ENCODE assay signal across 1 cellular context in the genomic region with DNA sequence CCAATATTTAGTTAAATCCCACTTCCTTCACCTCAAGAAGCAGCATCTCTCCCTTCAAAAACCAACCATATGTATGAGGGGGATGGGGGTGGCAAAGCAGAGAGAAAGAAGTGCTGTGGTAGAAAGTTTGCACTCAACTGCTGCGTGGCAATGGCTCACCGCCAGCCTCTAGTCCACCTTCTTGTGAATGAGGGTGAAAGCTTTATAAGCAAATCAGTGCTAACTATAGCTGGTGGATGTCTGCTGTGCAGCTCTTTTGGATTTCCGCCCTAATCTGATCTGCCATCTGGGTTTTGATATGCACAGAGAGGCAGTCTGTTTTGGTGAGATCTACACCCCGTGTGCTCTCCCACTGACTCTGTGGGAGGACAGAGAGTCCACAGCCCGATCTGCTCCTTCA.
TF ChIP-seq lines count a peak whose summit lies in the region.

No MANE protein-coding gene starts in this region.

TF ChIP-seq in IMR-90, 13 proteins besides CTCF, POLR2A, EP300 and RAD21:
- no peak for TF ChIP-seq MAFK (IDR thresholded peaks at IDR 0.05; ENCODE audit: low read depth, low read length)
- no peak for TF ChIP-seq BHLHE40 (IDR thresholded peaks at IDR 0.05; ENCODE audit: low read depth, low read length)
- TF ChIP-seq RCOR1 (IDR thresholded peaks at IDR 0.05; ENCODE audit: insufficient replicate concordance, low read length): no peak
- no peak for TF ChIP-seq FOS (IDR thresholded peaks at IDR 0.05; ENCODE audit: low read depth, low read length)
- no peak for TF ChIP-seq CEBPB (IDR thresholded peaks at IDR 0.05; ENCODE audit: low read depth, low read length)
- TF ChIP-seq NFE2L2 (IDR thresholded peaks at IDR 0.05; ENCODE audit: low read depth, low read length): no peak
- no peak for TF ChIP-seq MAZ (IDR thresholded peaks at IDR 0.05; ENCODE audit: borderline replicate concordance, low read depth, low read length)
- TF ChIP-seq, protein P1, sequence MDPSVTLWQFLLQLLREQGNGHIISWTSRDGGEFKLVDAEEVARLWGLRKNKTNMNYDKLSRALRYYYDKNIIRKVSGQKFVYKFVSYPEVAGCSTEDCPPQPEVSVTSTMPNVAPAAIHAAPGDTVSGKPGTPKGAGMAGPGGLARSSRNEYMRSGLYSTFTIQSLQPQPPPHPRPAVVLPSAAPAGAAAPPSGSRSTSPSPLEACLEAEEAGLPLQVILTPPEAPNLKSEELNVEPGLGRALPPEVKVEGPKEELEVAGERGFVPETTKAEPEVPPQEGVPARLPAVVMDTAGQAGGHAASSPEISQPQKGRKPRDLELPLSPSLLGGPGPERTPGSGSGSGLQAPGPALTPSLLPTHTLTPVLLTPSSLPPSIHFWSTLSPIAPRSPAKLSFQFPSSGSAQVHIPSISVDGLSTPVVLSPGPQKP (IDR thresholded peaks at IDR 0.05; ENCODE audit: borderline replicate concordance, low read depth, low read length): no peak
- TF ChIP-seq, protein P2, sequence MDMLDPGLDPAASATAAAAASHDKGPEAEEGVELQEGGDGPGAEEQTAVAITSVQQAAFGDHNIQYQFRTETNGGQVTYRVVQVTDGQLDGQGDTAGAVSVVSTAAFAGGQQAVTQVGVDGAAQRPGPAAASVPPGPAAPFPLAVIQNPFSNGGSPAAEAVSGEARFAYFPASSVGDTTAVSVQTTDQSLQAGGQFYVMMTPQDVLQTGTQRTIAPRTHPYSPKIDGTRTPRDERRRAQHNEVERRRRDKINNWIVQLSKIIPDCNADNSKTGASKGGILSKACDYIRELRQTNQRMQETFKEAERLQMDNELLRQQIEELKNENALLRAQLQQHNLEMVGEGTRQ (IDR thresholded peaks at IDR 0.05; ENCODE audit: low read depth, low read length): no peak
- TF ChIP-seq SMC3 (IDR thresholded peaks at IDR 0.05; ENCODE audit: low read depth, low read length): no peak
- TF ChIP-seq RFX5 (IDR thresholded peaks at IDR 0.05; ENCODE audit: low read depth, low read length): no peak
- TF ChIP-seq CHD1 (IDR thresholded peaks at IDR 0.05; ENCODE audit: low read depth, low read length): no peak
- no peak for TF ChIP-seq MXI1 (IDR thresholded peaks at IDR 0.05; ENCODE audit: borderline replicate concordance, low read depth, low read length)
